ENCODE assay signal across 8 cellular contexts in the genomic region with DNA sequence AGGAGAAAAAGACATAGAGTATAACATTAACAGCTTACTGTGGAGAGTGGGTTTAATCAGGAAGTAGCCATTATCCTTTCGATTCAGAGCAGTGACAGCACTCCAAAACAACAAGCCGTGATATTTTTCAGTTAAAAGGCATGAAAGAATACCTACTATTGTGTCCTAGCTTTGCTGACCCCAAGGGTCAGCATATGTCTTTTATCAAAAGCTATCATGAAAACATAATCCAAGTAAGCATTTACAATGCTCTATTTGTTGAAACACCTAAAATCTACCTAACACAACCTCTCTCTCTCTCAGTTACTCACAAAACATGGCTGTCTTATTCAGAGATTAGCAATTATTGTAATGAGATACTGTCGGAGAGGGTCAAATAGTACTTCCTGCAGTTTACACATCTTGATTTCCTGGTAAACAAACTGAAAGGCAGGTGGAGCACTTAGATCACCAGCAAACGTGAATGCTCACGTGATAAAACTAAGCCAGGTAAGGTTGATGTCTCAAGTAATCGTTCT.
DNase-seq lines count a peak whose midpoint lies in the region; ATAC-seq, FAIRE-seq and TF ChIP-seq lines count a peak whose summit lies in the region.

No MANE protein-coding gene starts in this region.

- peak overlapping the region; percentile 71 for H3K4me3 Mint-ChIP-seq in activated CD4-positive, alpha-beta memory T cell treated with anti-CD3 and anti-CD28 coated beads, Interleukin-2, amount 10 ng/mL, durations not matched to agents 7 days and 5 days

- H3K36me3 ChIP-seq in pancreas, result no peaks in the 10 kb centered on the region

- peaks cover 13% of the 10 kb centered on the region for H3K4me1 Mint-ChIP-seq in activated CD4-positive, alpha-beta memory T cell treated with anti-CD3 and anti-CD28 coated beads, Interleukin-2, amount 10 ng/mL, durations not matched to agents 7 days and 5 days

- CTCF ChIA-PET in activated CD4-positive, alpha-beta memory T cell treated with anti-CD3 and anti-CD28 coated beads, Interleukin-2, amount 10 ng/mL, durations not matched to agents 7 days and 5 days (lab: Charles Lee), result interaction anchor here (1.2 to 1.4 kb wide), 2 partner anchors 11 to 196 kb away, joined by 3 to 5 read pairs; a partner anchor contains a TSS

- peak; percentile 87 for FAIRE-seq in pancreas (lab: Jason Lieb, UNC)

- intact Hi-C loops in pancreas (cut with DNase I), result no loop called here

- DNase-seq in COR-L47 (lab: John Stamatoyannopoulos, UW) (peak; percentile 82), NCI-H2107 treated with DMSO at 0.1 percent for 48 hours (lab: John Stamatoyannopoulos, UW; ENCODE audit: unreplicated experiment) (peak; percentile 98), globus pallidus (ENCODE audit: low spot score) (peak; percentile 48), pancreas (peak in 1 of 6 donors; percentile 15), T-helper 9 cell (no peak)
- no peak for DNase-seq in activated CD4-positive, alpha-beta memory T cell treated with anti-CD3 and anti-CD28 coated beads, Interleukin-2, amount 10 ng/mL, durations not matched to agents 7 days and 5 days

- POLR2A ChIA-PET in activated CD4-positive, alpha-beta memory T cell treated with anti-CD3 and anti-CD28 coated beads, Interleukin-2, amount 10 ng/mL, durations not matched to agents 7 days and 5 days (lab: Charles Lee), result interaction anchor here (1.3 to 3.6 kb wide), 2 partner anchors 197 to 230 kb away, joined by 5 to 42 read pairs; a partner anchor contains a TSS

- H3K27me3 ChIP-seq in pancreas, result no peaks in the 10 kb centered on the region

- TF ChIP-seq CTCF in pancreas (IDR thresholded peaks at IDR 0.05), result no peak

- peak; percentile 92 for ATAC-seq in GM19023 (IDR thresholded peaks at IDR 0.05; ENCODE audit: unreplicated experiment)
- peak; percentile 86 for ATAC-seq in HG03097 (IDR thresholded peaks at IDR 0.05; ENCODE audit: low FRiP score, unreplicated experiment)
- peak; percentile 89 to 96 (median 92) for ATAC-seq in pancreas

- no peaks in the 10 kb centered on the region for H3K9me3 ChIP-seq in pancreas

- 1 to 2% methylated on average over 6 of the region's 6 CpGs for WGBS in pancreas, 2 donors

- H3K36me3 Mint-ChIP-seq in activated CD4-positive, alpha-beta memory T cell treated with anti-CD3 and anti-CD28 coated beads, Interleukin-2, amount 10 ng/mL, durations not matched to agents 7 days and 5 days (ENCODE audit: low read depth), result no peaks in the 10 kb centered on the region

- H3K27me3 Mint-ChIP-seq in activated CD4-positive, alpha-beta memory T cell treated with anti-CD3 and anti-CD28 coated beads, Interleukin-2, amount 10 ng/mL, durations not matched to agents 7 days and 5 days, result no peaks in the 10 kb centered on the region

- peak overlapping the region; percentile 46 to 91 (median 73) for H3K27ac ChIP-seq in pancreas

- peak overlapping the region; percentile 5 to 45 (median 25) for H3K4me3 ChIP-seq in pancreas

- H3K9me3 Mint-ChIP-seq in activated CD4-positive, alpha-beta memory T cell treated with anti-CD3 and anti-CD28 coated beads, Interleukin-2, amount 10 ng/mL, durations not matched to agents 7 days and 5 days, result no peaks in the 10 kb centered on the region

- peak overlapping the region; percentile 66 for H3K27ac Mint-ChIP-seq in activated CD4-positive, alpha-beta memory T cell treated with anti-CD3 and anti-CD28 coated beads, Interleukin-2, amount 10 ng/mL, durations not matched to agents 7 days and 5 days

- peaks cover 13 to 57% (median 43%) of the 10 kb centered on the region in 3 donors for H3K4me1 ChIP-seq in pancreas

Comparison
In these comparisons a context has a peak if more than half of its experiments do, and no peak if none do; other contexts are left out.
1. DNase-seq: peak in COR-L47 (single experiment), NCI-H2107 treated with DMSO at 0.1 percent for 48 hours (single experiment) and globus pallidus (single experiment); none in activated CD4-positive, alpha-beta memory T cell treated with anti-CD3 and anti-CD28 coated beads, Interleukin-2, amount 10 ng/mL, durations not matched to agents 7 days and 5 days (single experiment) and T-helper 9 cell (single experiment).
2. Peak in every context shown above with its lines, with median percentiles within 50 percentile points of each other: ATAC-seq.